Comparison of ENCODE assay signal across 23 cellular contexts in genomic region chr7:71507665-71508064, GRCh38.
DNase-seq lines count a peak whose midpoint lies in the region; ATAC-seq, FAIRE-seq and TF ChIP-seq lines count a peak whose summit lies in the region.
"Had no signal": no experiment of that assay in that cellular context is flagged by ENCODE, and none has a peak within 500 bp of the region (broad histone marks: within the 10 kb centered on the region; RNA-seq: fewer than 3 reads in every experiment).

No MANE protein-coding gene starts in this region.

- H3K9ac ChIP-seq in neural cell (ENCODE audit: low read length), result peak overlapping the region; percentile 50
- H3K9ac ChIP-seq: BLaER1 treated with 17β-estradiol and CSF1 and Interleukin-3, amounts not matched to agents 10 nM and 100 nM had no signal

- H3F3A ChIP-seq in neural cell (ENCODE audit: insufficient read depth, low read length, poor library complexity, severe bottlenecking), result no peaks in the 10 kb centered on the region

- no peaks in the 10 kb centered on the region for H3K9me3 ChIP-seq in ectodermal cell (ENCODE audit: control insufficient read depth, low read length)
- H3K9me3 ChIP-seq in neural cell (ENCODE audit: low read length), result no peaks in the 10 kb centered on the region
- H3K9me3 ChIP-seq: MG63 had no signal

- H3K79me2 ChIP-seq in neural cell (replicated peaks; ENCODE audit: insufficient read depth, low read length), result no peaks in the 10 kb centered on the region

- H3K4me3 ChIP-seq in ectodermal cell (ENCODE audit: insufficient read depth, low read depth, low read length) (no peak overlapping the region), neural cell (ENCODE audit: low read length) (peak overlapping the region; percentile 4)
- H3K4me3 ChIP-seq: BLaER1 treated with 17β-estradiol and CSF1 and Interleukin-3, amounts not matched to agents 10 nM and 100 nM; MG63 had no signal

- H3K27ac ChIP-seq in ectodermal cell (ENCODE audit: insufficient read depth, low read depth, low read length, poor library complexity, severe bottlenecking) (peak overlapping the region; percentile 33), neural cell (ENCODE audit: low read length) (peak overlapping the region; percentile 70)
- H3K27ac ChIP-seq: BLaER1 treated with 17β-estradiol and CSF1 and Interleukin-3, amounts not matched to agents 10 nM and 100 nM had no signal

- peaks cover 15% of the 10 kb centered on the region for H3K4me1 ChIP-seq in ectodermal cell (ENCODE audit: control insufficient read depth, insufficient read depth, low read length)
- H3K4me1 ChIP-seq: BLaER1 treated with 17β-estradiol and CSF1 and Interleukin-3, amounts not matched to agents 10 nM and 100 nM had no signal

- no peak overlapping the region for H3K4me2 ChIP-seq in neural cell (ENCODE audit: low read length)
- H3K4me2 ChIP-seq: BLaER1 treated with 17β-estradiol and CSF1 and Interleukin-3, amounts not matched to agents 10 nM and 100 nM had no signal

- peak overlapping the region; percentile 53 for H2AFZ ChIP-seq in neural cell (ENCODE audit: low read depth, low read length)

- H3K27me3 ChIP-seq in ectodermal cell (ENCODE audit: control insufficient read depth, insufficient read depth, low read length, poor library complexity, severe bottlenecking) (no peaks in the 10 kb centered on the region), neural cell (ENCODE audit: insufficient read depth, low read depth, low read length) (no peaks in the 10 kb centered on the region)
- H3K27me3 ChIP-seq: BLaER1 treated with 17β-estradiol and CSF1 and Interleukin-3, amounts not matched to agents 10 nM and 100 nM; MG63 had no signal

- H3K9me2 ChIP-seq in neural cell (ENCODE audit: insufficient read depth, low read length), result no peaks in the 10 kb centered on the region

- ATAC-seq in HG03354 (IDR thresholded peaks at IDR 0.05; ENCODE audit: poor library complexity, severe bottlenecking, unreplicated experiment), result no peak
- ATAC-seq in GM18498 (IDR thresholded peaks at IDR 0.05; ENCODE audit: unreplicated experiment), result no peak
- ATAC-seq: CD8-positive, alpha-beta T cell; Panc1 had no signal

- TF ChIP-seq CTCF in D721Med (IDR thresholded peaks at IDR 0.05; ENCODE audit: insufficient read depth, missing control alignments) (no peak), neural cell (IDR thresholded peaks at IDR 0.05; ENCODE audit: poor library complexity, severe bottlenecking) (no peak)

- DNase-seq in D721Med (ENCODE audit: insufficient read length, low spot score) (peak; percentile 42), NCI-H82 (lab: John Stamatoyannopoulos, UW) (peak; percentile 89), NCI-H2171 (lab: John Stamatoyannopoulos, UW) (no peak), EL (no peak)
- DNase-seq: 8988T; CD8-positive, alpha-beta T cell; DMS53; H7; HFFc6; Kasumi-1; MG63; NCI-H1048; NCI-H1417 treated with DMSO at 0.1 percent for 48 hours; NCI-H187; NK-92 treated with Interleukin-12 subunit alpha and Interleukin-12 subunit beta, amount 100 ng/mL, for 24 hours; SIG-M5 had no signal

- peak; percentile 8 for TF ChIP-seq RAD21 in neural cell (conservative IDR thresholded peaks at IDR 0.05)

- peak; percentile 85 for FAIRE-seq in D721Med (lab: Jason Lieb, UNC)
- FAIRE-seq: HTR-8/SVneo had no signal

- no peaks in the 10 kb centered on the region for H4K20me1 ChIP-seq in neural cell (ENCODE audit: insufficient read depth)
- H4K20me1 ChIP-seq: BLaER1 treated with 17β-estradiol and CSF1 and Interleukin-3, amounts not matched to agents 10 nM and 100 nM had no signal

- 39 to 42% methylated on average over 3 of the region's 4 CpGs for WGBS in ectodermal cell, 2 experiments

- H3K36me3 ChIP-seq in ectodermal cell (ENCODE audit: control insufficient read depth, insufficient read depth, low read length) (no peaks in the 10 kb centered on the region), neural cell (ENCODE audit: insufficient read depth, low read length) (no peaks in the 10 kb centered on the region)
- H3K36me3 ChIP-seq: BLaER1 treated with 17β-estradiol and CSF1 and Interleukin-3, amounts not matched to agents 10 nM and 100 nM; MG63 had no signal

- no peak for TF ChIP-seq EP300 in neural cell (conservative IDR thresholded peaks at IDR 0.05; ENCODE audit: poor library complexity, severe bottlenecking)

TF ChIP-seq in neural cell, 6 proteins besides CTCF, POLR2A, EP300 and RAD21:
- no peak for TF ChIP-seq SMC3 (conservative IDR thresholded peaks at IDR 0.05; ENCODE audit: poor library complexity)
- no peak for TF ChIP-seq REST (IDR thresholded peaks at IDR 0.05; ENCODE audit: borderline replicate concordance)
- TF ChIP-seq POLR2AphosphoS5 (IDR thresholded peaks at IDR 0.05), result no peak
- TF ChIP-seq EZH2 (IDR thresholded peaks at IDR 0.05; ENCODE audit: borderline replicate concordance, insufficient read depth, low read length, poor library complexity, severe bottlenecking), result no peak
- TF ChIP-seq TAF1 (IDR thresholded peaks at IDR 0.05; ENCODE audit: low read depth), result no peak
- TF ChIP-seq MXI1 (conservative IDR thresholded peaks at IDR 0.05; ENCODE audit: poor library complexity, severe bottlenecking), result no peak

Comparison
In these comparisons a context has a peak if more than half of its experiments do, and no peak if none do; other contexts are left out.
1. DNase-seq: peak in D721Med (single experiment) and NCI-H82 (single experiment); none in NCI-H2171 (single experiment) and EL (single experiment).